Comparison of ENCODE assay signal across 8 cellular contexts in genomic region chr6:157019733-157020132, GRCh38.
DNase-seq lines count a peak whose midpoint lies in the region; ATAC-seq and TF ChIP-seq lines count a peak whose summit lies in the region.

No MANE protein-coding gene starts in this region.

- H3K4me1 Mint-ChIP-seq in chondrocyte (ENCODE audit: low read depth) (peaks cover 44% of the 10 kb centered on the region), osteocyte (ENCODE audit: unreplicated experiment) (peaks cover 38% of the 10 kb centered on the region)

- no peaks in the 10 kb centered on the region for H3K27me3 Mint-ChIP-seq in chondrocyte (ENCODE audit: low read depth)
- no peaks in the 10 kb centered on the region for H3K27me3 Mint-ChIP-seq in osteocyte (ENCODE audit: unreplicated experiment)

- no peak for TF ChIP-seq POLR2A in NB4 (IDR thresholded peaks at IDR 0.05; ENCODE audit: extremely low read depth, insufficient read length)

- H3K36me3 Mint-ChIP-seq in chondrocyte (ENCODE audit: low read depth) = no peaks in the 10 kb centered on the region
- no peaks in the 10 kb centered on the region for H3K36me3 Mint-ChIP-seq in osteocyte (ENCODE audit: unreplicated experiment)

- CTCF ChIA-PET in GM10248 (lab: Yijun Ruan, JAX) = interaction anchor here (1.0 to 2.6 kb wide), 8 partner anchors 9 to 109 kb away, joined by 3 to 8 read pairs (median 4); no protein-coding TSS in a partner anchor

- peak; percentile 23 for TF ChIP-seq CTCF in GM10248 (IDR thresholded peaks at IDR 0.05; ENCODE audit: control extremely low read depth, extremely low read depth, low read depth, missing control alignments)
- no peak for TF ChIP-seq CTCF in NB4 (IDR thresholded peaks at IDR 0.05; ENCODE audit: low read depth, low read length)
- TF ChIP-seq CTCF in chondrocyte (IDR thresholded peaks at IDR 0.05) = peak; percentile 59
- TF ChIP-seq CTCF in osteocyte (IDR thresholded peaks at IDR 0.05) = peak; percentile 50

- H3K4me3 Mint-ChIP-seq in chondrocyte (ENCODE audit: unreplicated experiment) (peak overlapping the region; percentile 13), osteocyte (ENCODE audit: unreplicated experiment) (peak overlapping the region; percentile 62)

- H3K27ac Mint-ChIP-seq in chondrocyte (ENCODE audit: unreplicated experiment) = peak overlapping the region; percentile 59
- peak overlapping the region; percentile 94 for H3K27ac Mint-ChIP-seq in osteocyte (ENCODE audit: unreplicated experiment)

- H3K4me3 ChIP-seq in NB4 (ENCODE audit: low read depth, low read length) = peak overlapping the region; percentile 82

- no peaks in the 10 kb centered on the region for H3K9me3 Mint-ChIP-seq in chondrocyte (ENCODE audit: low read depth)
- no peaks in the 10 kb centered on the region for H3K9me3 Mint-ChIP-seq in osteocyte (ENCODE audit: unreplicated experiment)

- POLR2A ChIA-PET in GM10248 (lab: Yijun Ruan, JAX) = no interaction called here

- ATAC-seq in HG02623 (IDR thresholded peaks at IDR 0.05; ENCODE audit: unreplicated experiment) (no peak), GM21515 (IDR thresholded peaks at IDR 0.05; ENCODE audit: unreplicated experiment) (no peak), HG03159 (IDR thresholded peaks at IDR 0.05; ENCODE audit: unreplicated experiment) (no peak)

- DNase-seq in GM10248 (ENCODE audit: extremely low spot score) = no peak
- DNase-seq in NB4 (ENCODE audit: low read depth) = peak; percentile 59
- DNase-seq in chondrocyte (ENCODE audit: low spot score) = no peak
- DNase-seq in osteocyte (ENCODE audit: extremely low spot score, unreplicated experiment) = no peak
- DNase-seq in 8988T = no peak
